ENCODE assay signal across 1 cellular context in the genomic region with DNA sequence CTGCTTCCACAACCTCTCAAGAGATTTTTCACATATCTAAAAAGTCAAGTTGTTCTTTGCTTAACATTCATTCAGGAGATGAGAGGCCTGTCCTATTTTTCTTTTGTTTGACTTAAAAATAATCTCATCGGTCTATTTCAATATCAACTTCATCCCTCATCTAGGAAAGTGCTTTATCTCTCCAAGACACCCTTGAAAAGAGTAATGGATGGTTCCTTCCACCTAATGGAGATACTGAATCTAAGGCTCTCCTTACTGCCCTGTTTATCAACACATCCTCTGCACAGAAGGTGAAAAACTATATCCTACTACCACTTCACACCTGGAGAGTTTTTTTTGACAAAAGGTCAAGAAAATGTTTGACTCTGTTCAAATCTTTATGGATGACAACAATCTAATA.
TF ChIP-seq lines count a peak whose summit lies in the region.

No MANE protein-coding gene starts in this region.

TF ChIP-seq in HCT116, 20 proteins besides CTCF, POLR2A, EP300 and RAD21 (continued from another document):
- TF ChIP-seq, protein P1, sequence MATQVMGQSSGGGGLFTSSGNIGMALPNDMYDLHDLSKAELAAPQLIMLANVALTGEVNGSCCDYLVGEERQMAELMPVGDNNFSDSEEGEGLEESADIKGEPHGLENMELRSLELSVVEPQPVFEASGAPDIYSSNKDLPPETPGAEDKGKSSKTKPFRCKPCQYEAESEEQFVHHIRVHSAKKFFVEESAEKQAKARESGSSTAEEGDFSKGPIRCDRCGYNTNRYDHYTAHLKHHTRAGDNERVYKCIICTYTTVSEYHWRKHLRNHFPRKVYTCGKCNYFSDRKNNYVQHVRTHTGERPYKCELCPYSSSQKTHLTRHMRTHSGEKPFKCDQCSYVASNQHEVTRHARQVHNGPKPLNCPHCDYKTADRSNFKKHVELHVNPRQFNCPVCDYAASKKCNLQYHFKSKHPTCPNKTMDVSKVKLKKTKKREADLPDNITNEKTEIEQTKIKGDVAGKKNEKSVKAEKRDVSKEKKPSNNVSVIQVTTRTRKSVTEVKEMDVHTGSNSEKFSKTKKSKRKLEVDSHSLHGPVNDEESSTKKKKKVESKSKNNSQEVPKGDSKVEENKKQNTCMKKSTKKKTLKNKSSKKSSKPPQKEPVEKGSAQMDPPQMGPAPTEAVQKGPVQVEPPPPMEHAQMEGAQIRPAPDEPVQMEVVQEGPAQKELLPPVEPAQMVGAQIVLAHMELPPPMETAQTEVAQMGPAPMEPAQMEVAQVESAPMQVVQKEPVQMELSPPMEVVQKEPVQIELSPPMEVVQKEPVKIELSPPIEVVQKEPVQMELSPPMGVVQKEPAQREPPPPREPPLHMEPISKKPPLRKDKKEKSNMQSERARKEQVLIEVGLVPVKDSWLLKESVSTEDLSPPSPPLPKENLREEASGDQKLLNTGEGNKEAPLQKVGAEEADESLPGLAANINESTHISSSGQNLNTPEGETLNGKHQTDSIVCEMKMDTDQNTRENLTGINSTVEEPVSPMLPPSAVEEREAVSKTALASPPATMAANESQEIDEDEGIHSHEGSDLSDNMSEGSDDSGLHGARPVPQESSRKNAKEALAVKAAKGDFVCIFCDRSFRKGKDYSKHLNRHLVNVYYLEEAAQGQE (IDR thresholded peaks at IDR 0.05; ENCODE audit: low read depth) = no peak
- TF ChIP-seq SRF (IDR thresholded peaks at IDR 0.05; ENCODE audit: low read depth) (no peak), CBX3 (IDR thresholded peaks at IDR 0.05; ENCODE audit: low read depth) (no peak), SIN3A (IDR thresholded peaks at IDR 0.05; ENCODE audit: low read depth) (no peak)
- TF ChIP-seq, protein P2, sequence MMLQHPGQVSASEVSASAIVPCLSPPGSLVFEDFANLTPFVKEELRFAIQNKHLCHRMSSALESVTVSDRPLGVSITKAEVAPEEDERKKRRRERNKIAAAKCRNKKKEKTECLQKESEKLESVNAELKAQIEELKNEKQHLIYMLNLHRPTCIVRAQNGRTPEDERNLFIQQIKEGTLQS (IDR thresholded peaks at IDR 0.05) = no peak
